8 cellular contexts compared by ENCODE assay signal in the genomic region with DNA sequence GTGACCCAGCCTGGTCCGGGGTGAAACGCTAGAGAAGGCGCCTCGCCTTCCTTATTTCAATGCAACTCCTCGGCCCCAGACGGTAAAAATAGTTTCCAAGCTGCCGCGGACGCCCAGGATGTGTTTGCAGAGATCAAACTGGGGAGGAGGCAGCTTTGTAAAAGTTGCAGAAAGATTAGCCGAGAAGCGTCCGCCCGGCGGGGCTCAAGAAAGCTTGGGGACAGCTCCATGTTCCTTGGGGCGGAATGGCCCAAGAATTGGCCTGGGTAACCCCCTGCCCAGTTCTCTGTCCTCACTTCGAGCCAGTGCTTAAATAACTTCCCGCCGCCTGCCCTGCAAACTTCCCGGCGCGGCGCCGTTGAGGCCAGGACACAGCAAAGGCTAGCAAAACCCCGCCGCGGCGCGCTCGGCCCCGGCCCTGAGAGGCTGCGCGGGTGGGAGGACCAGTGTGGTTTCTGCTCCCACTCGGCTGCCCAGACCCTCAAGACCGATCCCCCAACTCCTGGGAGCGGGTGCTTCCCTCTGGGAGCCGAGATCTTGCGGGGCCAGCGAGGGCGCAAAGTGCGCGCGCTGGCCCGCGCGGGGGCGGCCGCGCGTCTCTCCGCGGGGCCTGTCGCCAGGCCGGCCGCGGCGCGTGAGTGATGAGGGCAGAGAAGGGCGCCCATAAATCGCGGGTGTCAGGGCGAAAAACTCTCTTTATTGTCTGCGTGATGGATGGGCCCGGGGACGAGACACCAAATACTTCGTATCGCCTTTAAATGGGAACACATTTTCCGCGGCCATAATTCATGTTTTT. TPM values are rescaled to one million over a fixed set of nuclear protein-coding genes. Genes with fewer than 3 reads are reported as not detected.
DNase-seq lines count a peak whose midpoint lies in the region; ATAC-seq and TF ChIP-seq lines count a peak whose summit lies in the region.

No MANE protein-coding gene starts in this region.

- peak overlapping the region; percentile 74 for H3K4me3 Mint-ChIP-seq in activated naive CD4-positive, alpha-beta T cell treated with anti-CD3 and anti-CD28 coated beads, Interleukin-2, amount 50 U/mL, for 24 hours
- H3K4me3 Mint-ChIP-seq in chondrocyte (ENCODE audit: unreplicated experiment): peak overlapping the region; percentile 80

- H3K36me3 ChIP-seq in lung (ENCODE audit: control insufficient read depth in 2 of 2, insufficient read depth in 2 of 2, low read length in 2 of 2) (no peaks in the 10 kb centered on the region), urinary bladder (ENCODE audit: insufficient read depth) (no peaks in the 10 kb centered on the region)

- 3 to 4% methylated on average over 68 of the region's 68 CpGs for WGBS in lung, 2 donors
- 18% methylated on average over 68 of the region's 68 CpGs for WGBS in urinary bladder

- ATAC-seq in lung (ENCODE audit: insufficient read depth, low FRiP score) (no peak), HG03039 (IDR thresholded peaks at IDR 0.05; ENCODE audit: unreplicated experiment) (no peak), GM21423 (IDR thresholded peaks at IDR 0.05; ENCODE audit: unreplicated experiment) (no peak)

- TF ChIP-seq CTCF in chondrocyte (IDR thresholded peaks at IDR 0.05) (peak; percentile 26), lung (IDR thresholded peaks at IDR 0.05; ENCODE audit: control extremely low read depth, extremely low read depth) (no peak)

- no peak overlapping the region for H3K27ac Mint-ChIP-seq in activated naive CD4-positive, alpha-beta T cell treated with anti-CD3 and anti-CD28 coated beads, Interleukin-2, amount 50 U/mL, for 24 hours
- H3K27ac Mint-ChIP-seq in chondrocyte (ENCODE audit: unreplicated experiment): peak overlapping the region; percentile 57

- peak overlapping the region; percentile 71 for H3K4me3 ChIP-seq in lung
- H3K4me3 ChIP-seq in urinary bladder (ENCODE audit: low read depth, low read length): peak overlapping the region; percentile 72

- H3K36me3 Mint-ChIP-seq in activated naive CD4-positive, alpha-beta T cell treated with anti-CD3 and anti-CD28 coated beads, Interleukin-2, amount 50 U/mL, for 24 hours: no peaks in the 10 kb centered on the region
- peaks cover 2% of the 10 kb centered on the region for H3K36me3 Mint-ChIP-seq in chondrocyte (ENCODE audit: low read depth)

- H3K4me1 ChIP-seq in lung (ENCODE audit: control insufficient read depth in 2 of 2, insufficient read depth in 2 of 2, low read length in 2 of 2) (peaks cover 0 to 8% of the 10 kb centered on the region in 2 donors), urinary bladder (ENCODE audit: insufficient read depth) (no peaks in the 10 kb centered on the region)

- no peak for DNase-seq in activated naive CD4-positive, alpha-beta T cell (lab: John Stamatoyannopoulos, UW)
- DNase-seq in chondrocyte (ENCODE audit: low spot score): no peak
- DNase-seq in lung (ENCODE audit: low spot score): peak; percentile 51
- no peak for DNase-seq in NCI-H446 (lab: John Stamatoyannopoulos, UW)

- H3K27ac ChIP-seq in lung (ENCODE audit: low read depth in 1 of 2, low read length in 1 of 2) (peak overlapping the region; percentile 55 to 86), urinary bladder (ENCODE audit: low read depth) (no peak overlapping the region)

- no peaks in the 10 kb centered on the region for H3K9me3 ChIP-seq in lung (ENCODE audit: control insufficient read depth in 2 of 2, insufficient read depth in 1 of 2, low read length in 1 of 2)

- H3K27me3 Mint-ChIP-seq in activated naive CD4-positive, alpha-beta T cell treated with anti-CD3 and anti-CD28 coated beads, Interleukin-2, amount 50 U/mL, for 24 hours: peaks cover 46% of the 10 kb centered on the region
- peaks cover 51% of the 10 kb centered on the region for H3K27me3 Mint-ChIP-seq in chondrocyte (ENCODE audit: low read depth)

- no peaks in the 10 kb centered on the region for H3K9me3 Mint-ChIP-seq in activated naive CD4-positive, alpha-beta T cell treated with anti-CD3 and anti-CD28 coated beads, Interleukin-2, amount 50 U/mL, for 24 hours
- H3K9me3 Mint-ChIP-seq in chondrocyte (ENCODE audit: low read depth): no peaks in the 10 kb centered on the region

- H3K27me3 ChIP-seq in lung (ENCODE audit: control insufficient read depth, insufficient read depth): no peaks in the 10 kb centered on the region

- peaks cover 26% of the 10 kb centered on the region for H3K4me1 Mint-ChIP-seq in activated naive CD4-positive, alpha-beta T cell treated with anti-CD3 and anti-CD28 coated beads, Interleukin-2, amount 50 U/mL, for 24 hours
- H3K4me1 Mint-ChIP-seq in chondrocyte (ENCODE audit: low read depth): peaks cover 27% of the 10 kb centered on the region

RNA-seq across cellular contexts. Expression of a gene that starts 6.3 kb away (rescaled TPM):
- total RNA-seq in chondrocyte (12.3 to 26.0 TPM (median 24.8 TPM) in 3 replicates), lung (10 to 100 TPM; 24.8 to 37.8 TPM), urinary bladder (12.1 TPM)
- polyA plus RNA-seq in lung (10 to 100 TPM; 11.7 to 32.1 TPM), urinary bladder (31.1 TPM)

RNA-seq across cellular contexts. Expression of a gene that starts 23.5 kb away (rescaled TPM):
- total RNA-seq in chondrocyte: 0.34 to 3.5 TPM (median 2.8 TPM) in 3 replicates
- total RNA-seq in lung: 10 to 100 TPM; 15.5 to 40.8 TPM
- 10 to 100 TPM; 12.1 to 27.8 TPM for polyA plus RNA-seq in lung
- 17.7 TPM for total RNA-seq in urinary bladder
- 7.9 TPM for polyA plus RNA-seq in urinary bladder
